ENCODE assay signal across 2 cellular contexts in the genomic region with DNA sequence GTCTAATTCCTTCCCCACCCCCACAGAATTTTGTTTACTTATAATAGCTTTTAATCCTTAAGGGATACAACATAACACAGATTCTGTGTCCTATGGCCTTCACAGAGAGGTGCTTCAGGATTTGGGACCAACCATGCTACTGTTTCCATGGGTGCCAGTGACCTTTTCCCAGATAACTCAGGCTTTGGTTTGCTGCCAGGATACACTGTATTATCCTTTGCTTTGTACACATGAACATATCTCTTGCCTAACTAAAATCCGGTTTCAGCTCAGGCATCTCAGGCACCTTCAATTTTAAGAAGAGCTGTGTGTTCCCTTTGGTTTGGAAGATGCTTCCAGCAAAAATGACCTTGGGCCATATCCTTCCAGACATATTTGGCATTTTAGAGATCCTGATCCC.
TF ChIP-seq lines count a peak whose summit lies in the region.

No MANE protein-coding gene starts in this region.

TF ChIP-seq in liver, 16 proteins besides CTCF, POLR2A, EP300 and RAD21 (continued from another document):
- TF ChIP-seq, protein P1, sequence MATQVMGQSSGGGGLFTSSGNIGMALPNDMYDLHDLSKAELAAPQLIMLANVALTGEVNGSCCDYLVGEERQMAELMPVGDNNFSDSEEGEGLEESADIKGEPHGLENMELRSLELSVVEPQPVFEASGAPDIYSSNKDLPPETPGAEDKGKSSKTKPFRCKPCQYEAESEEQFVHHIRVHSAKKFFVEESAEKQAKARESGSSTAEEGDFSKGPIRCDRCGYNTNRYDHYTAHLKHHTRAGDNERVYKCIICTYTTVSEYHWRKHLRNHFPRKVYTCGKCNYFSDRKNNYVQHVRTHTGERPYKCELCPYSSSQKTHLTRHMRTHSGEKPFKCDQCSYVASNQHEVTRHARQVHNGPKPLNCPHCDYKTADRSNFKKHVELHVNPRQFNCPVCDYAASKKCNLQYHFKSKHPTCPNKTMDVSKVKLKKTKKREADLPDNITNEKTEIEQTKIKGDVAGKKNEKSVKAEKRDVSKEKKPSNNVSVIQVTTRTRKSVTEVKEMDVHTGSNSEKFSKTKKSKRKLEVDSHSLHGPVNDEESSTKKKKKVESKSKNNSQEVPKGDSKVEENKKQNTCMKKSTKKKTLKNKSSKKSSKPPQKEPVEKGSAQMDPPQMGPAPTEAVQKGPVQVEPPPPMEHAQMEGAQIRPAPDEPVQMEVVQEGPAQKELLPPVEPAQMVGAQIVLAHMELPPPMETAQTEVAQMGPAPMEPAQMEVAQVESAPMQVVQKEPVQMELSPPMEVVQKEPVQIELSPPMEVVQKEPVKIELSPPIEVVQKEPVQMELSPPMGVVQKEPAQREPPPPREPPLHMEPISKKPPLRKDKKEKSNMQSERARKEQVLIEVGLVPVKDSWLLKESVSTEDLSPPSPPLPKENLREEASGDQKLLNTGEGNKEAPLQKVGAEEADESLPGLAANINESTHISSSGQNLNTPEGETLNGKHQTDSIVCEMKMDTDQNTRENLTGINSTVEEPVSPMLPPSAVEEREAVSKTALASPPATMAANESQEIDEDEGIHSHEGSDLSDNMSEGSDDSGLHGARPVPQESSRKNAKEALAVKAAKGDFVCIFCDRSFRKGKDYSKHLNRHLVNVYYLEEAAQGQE (IDR thresholded peaks at IDR 0.05), result no peak
- TF ChIP-seq HNF4G (IDR thresholded peaks at IDR 0.05) (no peak), FOXA1 (IDR thresholded peaks at IDR 0.05) (peak; percentile 64), JUND (IDR thresholded peaks at IDR 0.05) (peak in 1 of 2 donors; percentile 18)
- TF ChIP-seq, protein P2, sequence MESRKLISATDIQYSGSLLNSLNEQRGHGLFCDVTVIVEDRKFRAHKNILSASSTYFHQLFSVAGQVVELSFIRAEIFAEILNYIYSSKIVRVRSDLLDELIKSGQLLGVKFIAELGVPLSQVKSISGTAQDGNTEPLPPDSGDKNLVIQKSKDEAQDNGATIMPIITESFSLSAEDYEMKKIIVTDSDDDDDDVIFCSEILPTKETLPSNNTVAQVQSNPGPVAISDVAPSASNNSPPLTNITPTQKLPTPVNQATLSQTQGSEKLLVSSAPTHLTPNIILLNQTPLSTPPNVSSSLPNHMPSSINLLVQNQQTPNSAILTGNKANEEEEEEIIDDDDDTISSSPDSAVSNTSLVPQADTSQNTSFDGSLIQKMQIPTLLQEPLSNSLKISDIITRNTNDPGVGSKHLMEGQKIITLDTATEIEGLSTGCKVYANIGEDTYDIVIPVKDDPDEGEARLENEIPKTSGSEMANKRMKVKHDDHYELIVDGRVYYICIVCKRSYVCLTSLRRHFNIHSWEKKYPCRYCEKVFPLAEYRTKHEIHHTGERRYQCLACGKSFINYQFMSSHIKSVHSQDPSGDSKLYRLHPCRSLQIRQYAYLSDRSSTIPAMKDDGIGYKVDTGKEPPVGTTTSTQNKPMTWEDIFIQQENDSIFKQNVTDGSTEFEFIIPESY (IDR thresholded peaks at IDR 0.05), result peak; percentile 21

TF ChIP-seq in HepG2, 621 proteins besides CTCF, POLR2A, EP300 and RAD21 (continued from another document):
- no peak for TF ChIP-seq NBN (conservative IDR thresholded peaks at IDR 0.05)
